1 cellular context compared by ENCODE assay signal in the genomic region with DNA sequence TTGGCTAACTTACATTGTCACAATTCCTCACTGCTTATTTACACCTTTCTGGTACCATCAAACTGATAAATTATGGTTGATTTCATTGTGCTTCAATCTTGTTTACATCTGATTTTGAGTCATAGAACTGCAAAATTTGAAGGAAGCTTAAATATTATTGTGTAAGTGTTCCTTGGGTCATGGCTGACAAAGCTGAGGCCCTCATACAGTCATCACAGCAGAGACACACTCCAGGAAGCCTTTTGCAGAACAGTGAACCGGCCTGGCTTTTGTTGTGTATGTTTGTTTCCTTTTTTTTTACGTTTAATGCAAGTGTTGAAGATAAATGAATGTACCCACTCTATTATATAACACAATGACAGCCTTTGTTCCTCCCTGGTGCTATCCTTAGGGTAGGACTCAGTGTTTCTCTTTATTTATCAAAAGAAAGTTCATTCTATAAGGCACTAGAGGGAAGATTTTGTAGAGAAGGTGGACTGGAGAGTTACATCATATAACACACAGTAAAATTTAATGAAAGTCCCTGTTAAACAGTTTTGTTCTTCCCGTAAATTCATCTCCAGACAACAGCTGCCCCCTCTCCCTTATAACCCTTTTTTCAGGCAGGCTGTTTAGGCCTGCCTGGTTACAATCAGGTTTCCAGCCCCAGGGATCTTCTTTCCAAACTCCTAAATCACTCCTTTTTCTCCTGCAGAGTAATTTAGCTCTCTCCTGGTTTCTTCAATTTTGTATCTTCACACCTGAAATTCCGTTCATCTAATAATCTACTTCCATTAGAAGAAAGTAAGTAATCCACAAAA.
TF ChIP-seq lines count a peak whose summit lies in the region.

No MANE protein-coding gene starts in this region.

TF ChIP-seq in HepG2, 621 proteins besides CTCF, POLR2A, EP300 and RAD21 (continued from another document):
- TF ChIP-seq, protein P1, sequence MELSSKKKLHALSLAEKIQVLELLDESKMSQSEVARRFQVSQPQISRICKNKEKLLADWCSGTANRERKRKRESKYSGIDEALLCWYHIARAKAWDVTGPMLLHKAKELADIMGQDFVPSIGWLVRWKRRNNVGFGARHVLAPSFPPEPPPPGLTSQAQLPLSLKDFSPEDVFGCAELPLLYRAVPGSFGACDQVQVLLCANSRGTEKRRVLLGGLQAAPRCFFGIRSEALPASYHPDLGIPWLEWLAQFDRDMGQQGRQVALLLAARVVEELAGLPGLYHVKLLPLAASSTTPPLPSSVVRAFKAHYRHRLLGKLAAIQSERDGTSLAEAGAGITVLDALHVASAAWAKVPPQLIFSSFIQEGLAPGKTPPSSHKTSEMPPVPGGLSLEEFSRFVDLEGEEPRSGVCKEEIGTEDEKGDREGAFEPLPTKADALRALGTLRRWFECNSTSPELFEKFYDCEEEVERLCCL (CRISPR knock-in tag; IDR thresholded peaks at IDR 0.05; ENCODE audit: borderline replicate concordance): no peak
- TF ChIP-seq, protein P2, sequence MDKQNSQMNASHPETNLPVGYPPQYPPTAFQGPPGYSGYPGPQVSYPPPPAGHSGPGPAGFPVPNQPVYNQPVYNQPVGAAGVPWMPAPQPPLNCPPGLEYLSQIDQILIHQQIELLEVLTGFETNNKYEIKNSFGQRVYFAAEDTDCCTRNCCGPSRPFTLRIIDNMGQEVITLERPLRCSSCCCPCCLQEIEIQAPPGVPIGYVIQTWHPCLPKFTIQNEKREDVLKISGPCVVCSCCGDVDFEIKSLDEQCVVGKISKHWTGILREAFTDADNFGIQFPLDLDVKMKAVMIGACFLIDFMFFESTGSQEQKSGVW (CRISPR knock-in tag; IDR thresholded peaks at IDR 0.05; ENCODE audit: borderline replicate concordance): no peak
- no peak for TF ChIP-seq RBFOX2 (IDR thresholded peaks at IDR 0.05; ENCODE audit: low read depth, low read length)
- TF ChIP-seq, protein P3, sequence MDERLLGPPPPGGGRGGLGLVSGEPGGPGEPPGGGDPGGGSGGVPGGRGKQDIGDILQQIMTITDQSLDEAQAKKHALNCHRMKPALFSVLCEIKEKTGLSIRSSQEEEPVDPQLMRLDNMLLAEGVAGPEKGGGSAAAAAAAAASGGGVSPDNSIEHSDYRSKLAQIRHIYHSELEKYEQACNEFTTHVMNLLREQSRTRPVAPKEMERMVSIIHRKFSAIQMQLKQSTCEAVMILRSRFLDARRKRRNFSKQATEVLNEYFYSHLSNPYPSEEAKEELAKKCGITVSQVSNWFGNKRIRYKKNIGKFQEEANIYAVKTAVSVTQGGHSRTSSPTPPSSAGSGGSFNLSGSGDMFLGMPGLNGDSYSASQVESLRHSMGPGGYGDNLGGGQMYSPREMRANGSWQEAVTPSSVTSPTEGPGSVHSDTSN (CRISPR knock-in tag; IDR thresholded peaks at IDR 0.05): no peak
- no peak for TF ChIP-seq ZNF670 (CRISPR knock-in tag; IDR thresholded peaks at IDR 0.05; ENCODE audit: borderline replicate concordance)
- TF ChIP-seq XRCC5 (optimal IDR thresholded peaks at IDR 0.05; ENCODE audit: low read length): no peak
- TF ChIP-seq PAX8 (CRISPR knock-in tag; IDR thresholded peaks at IDR 0.05; ENCODE audit: borderline replicate concordance): no peak
- no peak for TF ChIP-seq FOXC1 (CRISPR knock-in tag; IDR thresholded peaks at IDR 0.05; ENCODE audit: borderline replicate concordance)
- TF ChIP-seq, protein P4, sequence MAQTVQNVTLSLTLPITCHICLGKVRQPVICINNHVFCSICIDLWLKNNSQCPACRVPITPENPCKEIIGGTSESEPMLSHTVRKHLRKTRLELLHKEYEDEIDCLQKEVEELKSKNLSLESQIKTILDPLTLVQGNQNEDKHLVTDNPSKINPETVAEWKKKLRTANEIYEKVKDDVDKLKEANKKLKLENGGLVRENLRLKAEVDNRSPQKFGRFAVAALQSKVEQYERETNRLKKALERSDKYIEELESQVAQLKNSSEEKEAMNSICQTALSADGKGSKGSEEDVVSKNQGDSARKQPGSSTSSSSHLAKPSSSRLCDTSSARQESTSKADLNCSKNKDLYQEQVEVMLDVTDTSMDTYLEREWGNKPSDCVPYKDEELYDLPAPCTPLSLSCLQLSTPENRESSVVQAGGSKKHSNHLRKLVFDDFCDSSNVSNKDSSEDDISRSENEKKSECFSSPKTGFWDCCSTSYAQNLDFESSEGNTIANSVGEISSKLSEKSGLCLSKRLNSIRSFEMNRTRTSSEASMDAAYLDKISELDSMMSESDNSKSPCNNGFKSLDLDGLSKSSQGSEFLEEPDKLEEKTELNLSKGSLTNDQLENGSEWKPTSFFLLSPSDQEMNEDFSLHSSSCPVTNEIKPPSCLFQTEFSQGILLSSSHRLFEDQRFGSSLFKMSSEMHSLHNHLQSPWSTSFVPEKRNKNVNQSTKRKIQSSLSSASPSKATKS (CRISPR knock-in tag; IDR thresholded peaks at IDR 0.05): no peak
